1 cellular context compared by ENCODE assay signal in genomic region chr20:17530716-17531536, GRCh38.
TF ChIP-seq lines count a peak whose summit lies in the region.

Gene BFSP1, minus strand, starts transcription at chr20:17531379. Its CDS starts 50 bp downstream, at chr20:17531329.

TF ChIP-seq in HepG2, 621 proteins besides CTCF, POLR2A, EP300 and RAD21 (continued from another document and continues in another):
- TF ChIP-seq KDM4B (CRISPR knock-in tag; IDR thresholded peaks at IDR 0.05) (peak; percentile 83; the same call in 1 of the 2 replicates), TAF1 (CRISPR knock-in tag; IDR thresholded peaks at IDR 0.05) (peak; percentile 34; the same call in 1 of the 2 replicates), ARNTL (CRISPR knock-in tag; IDR thresholded peaks at IDR 0.05) (no peak), ZFP1 (CRISPR knock-in tag; IDR thresholded peaks at IDR 0.05) (no peak), DRAP1 (CRISPR knock-in tag; IDR thresholded peaks at IDR 0.05) (no peak), ZNF609 (CRISPR knock-in tag; IDR thresholded peaks at IDR 0.05; ENCODE audit: borderline replicate concordance) (no peak), DZIP1 (CRISPR knock-in tag; IDR thresholded peaks at IDR 0.05) (no peak), ARID2 (CRISPR knock-in tag; IDR thresholded peaks at IDR 0.05; ENCODE audit: borderline replicate concordance) (0 out of 2 replicates have a peak, but pooled peaks have one; percentile 38), PRPF4 (IDR thresholded peaks at IDR 0.05; ENCODE audit: low read depth, low read length, poor library complexity, severe bottlenecking) (peak; percentile 9), SRSF4 (IDR thresholded peaks at IDR 0.05; ENCODE audit: low read depth, low read length, poor library complexity, severe bottlenecking) (no peak), ZNF780A (CRISPR knock-in tag; IDR thresholded peaks at IDR 0.05) (no peak), KDM3A (CRISPR knock-in tag; IDR thresholded peaks at IDR 0.05; ENCODE audit: low read depth) (no peak), MTF2 (CRISPR knock-in tag; IDR thresholded peaks at IDR 0.05; ENCODE audit: borderline replicate concordance) (peak; percentile 89), CAMTA2 (CRISPR knock-in tag; IDR thresholded peaks at IDR 0.05; ENCODE audit: borderline replicate concordance) (no peak; the same call in 1 of the 2 replicates), ELF3 (CRISPR knock-in tag; IDR thresholded peaks at IDR 0.05) (no peak), ATF7-NPFF (CRISPR knock-in tag; IDR thresholded peaks at IDR 0.05; ENCODE audit: low read depth) (peak; percentile 79; the same call in 1 of the 2 replicates), NONO (IDR thresholded peaks at IDR 0.05) (no peak), NONO (CRISPR knock-in tag; conservative IDR thresholded peaks at IDR 0.05) (no peak), ZNF782 (CRISPR knock-in tag; IDR thresholded peaks at IDR 0.05; ENCODE audit: borderline replicate concordance) (no peak), HNF4G (IDR thresholded peaks at IDR 0.05; ENCODE audit: borderline replicate concordance, low read depth, low read length) (no peak), HNF4G (CRISPR knock-in tag; IDR thresholded peaks at IDR 0.05; ENCODE audit: borderline replicate concordance, low read depth) (peak; percentile 49; the same call in 1 of the 2 replicates), HNF1A (IDR thresholded peaks at IDR 0.05; ENCODE audit: low read depth) (no peak), HNF1A (CRISPR knock-in tag; IDR thresholded peaks at IDR 0.05; ENCODE audit: borderline replicate concordance) (no peak), ZNF451 (CRISPR knock-in tag; IDR thresholded peaks at IDR 0.05) (no peak), ZNF598 (CRISPR knock-in tag; IDR thresholded peaks at IDR 0.05; ENCODE audit: borderline replicate concordance) (0 out of 2 replicates have a peak, but pooled peaks have one; percentile 77), HES4 (CRISPR knock-in tag; IDR thresholded peaks at IDR 0.05; ENCODE audit: borderline replicate concordance) (no peak; the same call in 1 of the 2 replicates), ZNF30 (CRISPR knock-in tag; IDR thresholded peaks at IDR 0.05) (0 out of 2 replicates have a peak, but pooled peaks have one; percentile 24), NR1H2 (CRISPR knock-in tag; IDR thresholded peaks at IDR 0.05; ENCODE audit: borderline replicate concordance, low read depth) (no peak), ZNF256 (CRISPR knock-in tag; conservative IDR thresholded peaks at IDR 0.05) (no peak), KLF15 (CRISPR knock-in tag; IDR thresholded peaks at IDR 0.05; ENCODE audit: borderline replicate concordance) (no peak), ZNF207 (IDR thresholded peaks at IDR 0.05; ENCODE audit: borderline replicate concordance) (no peak), ATF6 (CRISPR knock-in tag; conservative IDR thresholded peaks at IDR 0.05) (no peak), FUBP1 (CRISPR knock-in tag; IDR thresholded peaks at IDR 0.05; ENCODE audit: borderline replicate concordance) (no peak)
- TF ChIP-seq, protein P1, sequence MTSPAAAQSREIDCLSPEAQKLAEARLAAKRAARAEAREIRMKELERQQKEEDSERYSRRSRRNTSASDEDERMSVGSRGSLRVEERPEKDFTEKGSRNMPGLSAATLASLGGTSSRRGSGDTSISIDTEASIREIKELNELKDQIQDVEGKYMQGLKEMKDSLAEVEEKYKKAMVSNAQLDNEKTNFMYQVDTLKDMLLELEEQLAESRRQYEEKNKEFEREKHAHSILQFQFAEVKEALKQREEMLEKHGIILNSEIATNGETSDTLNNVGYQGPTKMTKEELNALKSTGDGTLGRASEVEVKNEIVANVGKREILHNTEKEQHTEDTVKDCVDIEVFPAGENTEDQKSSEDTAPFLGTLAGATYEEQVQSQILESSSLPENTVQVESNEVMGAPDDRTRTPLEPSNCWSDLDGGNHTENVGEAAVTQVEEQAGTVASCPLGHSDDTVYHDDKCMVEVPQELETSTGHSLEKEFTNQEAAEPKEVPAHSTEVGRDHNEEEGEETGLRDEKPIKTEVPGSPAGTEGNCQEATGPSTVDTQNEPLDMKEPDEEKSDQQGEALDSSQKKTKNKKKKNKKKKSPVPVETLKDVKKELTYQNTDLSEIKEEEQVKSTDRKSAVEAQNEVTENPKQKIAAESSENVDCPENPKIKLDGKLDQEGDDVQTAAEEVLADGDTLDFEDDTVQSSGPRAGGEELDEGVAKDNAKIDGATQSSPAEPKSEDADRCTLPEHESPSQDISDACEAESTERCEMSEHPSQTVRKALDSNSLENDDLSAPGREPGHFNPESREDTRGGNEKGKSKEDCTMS (CRISPR knock-in tag; conservative IDR thresholded peaks at IDR 0.05) = no peak
- TF ChIP-seq, protein P2, sequence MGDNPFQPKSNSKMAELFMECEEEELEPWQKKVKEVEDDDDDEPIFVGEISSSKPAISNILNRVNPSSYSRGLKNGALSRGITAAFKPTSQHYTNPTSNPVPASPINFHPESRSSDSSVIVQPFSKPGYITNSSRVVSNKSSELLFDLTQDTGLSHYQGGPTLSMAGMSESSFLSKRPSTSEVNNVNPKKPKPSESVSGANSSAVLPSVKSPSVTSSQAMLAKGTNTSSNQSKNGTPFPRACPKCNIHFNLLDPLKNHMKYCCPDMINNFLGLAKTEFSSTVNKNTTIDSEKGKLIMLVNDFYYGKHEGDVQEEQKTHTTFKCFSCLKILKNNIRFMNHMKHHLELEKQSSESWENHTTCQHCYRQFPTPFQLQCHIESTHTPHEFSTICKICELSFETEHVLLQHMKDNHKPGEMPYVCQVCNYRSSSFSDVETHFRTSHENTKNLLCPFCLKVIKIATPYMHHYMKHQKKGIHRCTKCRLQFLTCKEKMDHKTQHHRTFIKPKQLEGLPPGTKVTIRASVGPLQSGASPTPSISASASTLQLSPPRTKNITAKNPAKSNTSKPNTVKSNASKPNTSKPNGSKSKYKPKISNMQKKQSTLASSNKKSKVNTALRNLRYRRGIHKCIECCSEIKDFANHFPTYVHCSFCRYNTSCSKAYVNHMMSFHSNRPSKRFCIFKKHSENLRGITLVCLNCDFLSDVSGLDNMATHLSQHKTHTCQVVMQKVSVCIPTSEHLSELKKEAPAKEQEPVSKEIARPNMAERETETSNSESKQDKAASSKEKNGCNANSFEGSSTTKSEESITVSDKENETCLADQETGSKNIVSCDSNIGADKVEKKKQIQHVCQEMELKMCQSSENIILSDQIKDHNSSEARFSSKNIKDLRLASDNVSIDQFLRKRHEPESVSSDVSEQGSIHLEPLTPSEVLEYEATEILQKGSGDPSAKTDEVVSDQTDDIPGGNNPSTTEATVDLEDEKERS (CRISPR knock-in tag; IDR thresholded peaks at IDR 0.05) = no peak
